39 cellular contexts compared by ENCODE assay signal in the genomic region with DNA sequence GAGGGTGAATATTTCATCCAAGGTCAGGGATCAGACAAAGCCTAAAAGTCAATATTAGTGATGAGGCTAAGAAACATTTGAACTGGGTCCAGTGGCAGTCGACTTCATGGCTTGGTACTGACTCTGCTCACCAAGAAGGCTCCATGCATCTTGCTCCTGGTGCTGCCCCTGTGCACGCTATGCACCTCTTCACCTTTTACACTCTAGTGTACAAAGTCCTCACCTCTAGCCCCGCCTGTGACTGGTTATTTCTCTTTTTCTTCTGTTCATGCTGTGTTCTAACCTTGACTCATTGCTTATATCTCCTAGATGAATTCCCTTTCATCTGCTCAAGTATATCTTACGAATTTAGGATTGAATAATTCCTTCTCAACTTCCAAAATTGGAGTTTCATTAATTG. TPM values are rescaled to one million over a fixed set of nuclear protein-coding genes. Genes with fewer than 3 reads are reported as not detected.
"Had no signal": no experiment of that assay in that cellular context is flagged by ENCODE, and none has a peak within 500 bp of the region (broad histone marks: within the 10 kb centered on the region; RNA-seq: fewer than 3 reads in every experiment).

No MANE protein-coding gene starts in this region.

- H3K4me3 Mint-ChIP-seq: activated B cell treated with CpG ODN at 0.5 μM for 24 hours; activated CD4-positive, alpha-beta memory T cell treated with anti-CD3 and anti-CD28 coated beads for 36 hours; activated CD4-positive, alpha-beta T cell treated with anti-CD3 and anti-CD28 coated beads, Interleukin-2, amount 10 ng/mL, durations not matched to agents 24 days and 14 days; activated CD8-positive, alpha-beta T cell treated with anti-CD3 and anti-CD28 coated beads for 36 hours; activated naive CD4-positive, alpha-beta T cell treated with anti-CD3 and anti-CD28 coated beads, Interleukin-2, amount 10 ng/mL, durations not matched to agents 7 days and 5 days; activated naive CD4-positive, alpha-beta T cell treated with anti-CD3 and anti-CD28 coated beads, Interleukin-2, amount 50 U/mL, for 24 hours; activated naive CD8-positive, alpha-beta T cell; activated naive CD8-positive, alpha-beta T cell treated with anti-CD3 and anti-CD28 coated beads, Interleukin-2, amount 10 ng/mL, durations not matched to agents 7 days and 5 days; activated naive CD8-positive, alpha-beta T cell treated with anti-CD3 and anti-CD28 coated beads, Interleukin-2, amount 50 U/mL, for 24 hours; activated T-cell treated with anti-CD3 and anti-CD28 coated beads, Interleukin-2, amount 50 U/mL, for 4 hours; activated T-cell treated with anti-CD3 and anti-CD28 coated beads, Interleukin-2, amount 50 U/mL, for 72 hours; activated T-helper 1 cell treated with anti-CD3 and anti-CD28 coated beads, Interleukin-12 subunit alpha, Interleukin-12 subunit beta, Interleukin-2, Interleukin-4 antibody, amounts not matched to agents 30 ng/mL and 10 ng/mL and 1 ng/mL, durations not matched to agents 14 hours and 24 hours and 36 hours; brain; central memory CD8-positive, alpha-beta T cell; T-helper 1 cell treated with Interleukin-12 subunit alpha and Interleukin-12 subunit beta and Interleukin-4 antibody, amounts not matched to agents 30 μg/mL and 1 μg/mL, for 36 hours; T-helper 2 cell treated with Interferon-gamma antibody and Interleukin-4, amounts not matched to agents 5 μg/mL and 100 μg/mL, for 36 hours had no signal

- H3K36me3 ChIP-seq: ascending aorta, cardiac muscle cell had no signal

- H3K36me3 Mint-ChIP-seq: activated CD4-positive, alpha-beta memory T cell treated with anti-CD3 and anti-CD28 coated beads for 36 hours; activated naive CD4-positive, alpha-beta T cell treated with anti-CD3 and anti-CD28 coated beads, Interleukin-2, amount 10 ng/mL, durations not matched to agents 7 days and 5 days; activated naive CD4-positive, alpha-beta T cell treated with anti-CD3 and anti-CD28 coated beads, Interleukin-2, amount 50 U/mL, for 24 hours; activated naive CD8-positive, alpha-beta T cell treated with anti-CD3 and anti-CD28 coated beads, Interleukin-2, amount 10 ng/mL, durations not matched to agents 7 days and 5 days; brain had no signal

- H3K4me3 ChIP-seq: ascending aorta, cardiac muscle cell had no signal

- H3K27me3 Mint-ChIP-seq: activated B cell treated with CpG ODN at 0.5 μM for 24 hours; activated CD4-positive, alpha-beta memory T cell treated with anti-CD3 and anti-CD28 coated beads for 36 hours; activated CD4-positive, alpha-beta T cell treated with anti-CD3 and anti-CD28 coated beads, Interleukin-2, amount 10 ng/mL, durations not matched to agents 24 days and 14 days; activated CD8-positive, alpha-beta T cell treated with anti-CD3 and anti-CD28 coated beads for 36 hours; activated naive CD4-positive, alpha-beta T cell treated with anti-CD3 and anti-CD28 coated beads, Interleukin-2, amount 10 ng/mL, durations not matched to agents 7 days and 5 days; activated naive CD4-positive, alpha-beta T cell treated with anti-CD3 and anti-CD28 coated beads, Interleukin-2, amount 50 U/mL, for 24 hours; activated naive CD8-positive, alpha-beta T cell; activated naive CD8-positive, alpha-beta T cell treated with anti-CD3 and anti-CD28 coated beads, Interleukin-2, amount 10 ng/mL, durations not matched to agents 7 days and 5 days; activated naive CD8-positive, alpha-beta T cell treated with anti-CD3 and anti-CD28 coated beads, Interleukin-2, amount 50 U/mL, for 24 hours; brain had no signal

- H3K9me3 ChIP-seq: ascending aorta had no signal

- ATAC-seq: activated CD8-positive, alpha-beta T cell treated with anti-CD3 and anti-CD28 coated beads for 36 hours; activated naive CD8-positive, alpha-beta T cell treated with anti-CD3 and anti-CD28 coated beads, Interleukin-2, amount 50 U/mL, for 24 hours; activated T-cell treated with anti-CD3 and anti-CD28 coated beads, Interleukin-2, amount 50 U/mL, for 4 hours; activated T-cell treated with anti-CD3 and anti-CD28 coated beads, Interleukin-2, amount 50 U/mL, for 72 hours had no signal

- H3K9me3 Mint-ChIP-seq: activated B cell treated with CpG ODN at 0.5 μM for 24 hours; activated CD4-positive, alpha-beta memory T cell treated with anti-CD3 and anti-CD28 coated beads for 36 hours; activated CD4-positive, alpha-beta T cell treated with anti-CD3 and anti-CD28 coated beads, Interleukin-2, amount 10 ng/mL, durations not matched to agents 24 days and 14 days; activated CD8-positive, alpha-beta T cell treated with anti-CD3 and anti-CD28 coated beads for 36 hours; activated naive CD4-positive, alpha-beta T cell treated with anti-CD3 and anti-CD28 coated beads, Interleukin-2, amount 10 ng/mL, durations not matched to agents 7 days and 5 days; activated naive CD4-positive, alpha-beta T cell treated with anti-CD3 and anti-CD28 coated beads, Interleukin-2, amount 50 U/mL, for 24 hours; activated naive CD8-positive, alpha-beta T cell treated with anti-CD3 and anti-CD28 coated beads, Interleukin-2, amount 10 ng/mL, durations not matched to agents 7 days and 5 days; activated naive CD8-positive, alpha-beta T cell treated with anti-CD3 and anti-CD28 coated beads, Interleukin-2, amount 50 U/mL, for 24 hours; activated T-cell treated with anti-CD3 and anti-CD28 coated beads, Interleukin-2, amount 50 U/mL, for 4 hours; activated T-helper 1 cell treated with anti-CD3 and anti-CD28 coated beads, Interleukin-12 subunit alpha, Interleukin-12 subunit beta, Interleukin-2, Interleukin-4 antibody, amounts not matched to agents 30 ng/mL and 10 ng/mL and 1 ng/mL, durations not matched to agents 14 hours and 24 hours and 36 hours; activated T-helper 2 cell treated with anti-CD3 and anti-CD28 coated beads, Interferon-gamma antibody, Interleukin-2, Interleukin-4, amounts not matched to agents 10 μg/mL and 5 μg/mL and 100 μg/mL, durations not matched to agents 14 hours and 24 hours and 36 hours; brain; central memory CD8-positive, alpha-beta T cell; T-helper 1 cell treated with Interleukin-12 subunit alpha and Interleukin-12 subunit beta and Interleukin-4 antibody, amounts not matched to agents 30 μg/mL and 1 μg/mL, for 36 hours; T-helper 2 cell treated with Interferon-gamma antibody and Interleukin-4, amounts not matched to agents 5 μg/mL and 100 μg/mL, for 36 hours had no signal

- DNase-seq: activated B cell treated with CpG ODN at 0.5 μM for 24 hours; activated CD4-positive, alpha-beta memory T cell treated with anti-CD3 and anti-CD28 coated beads for 36 hours; activated CD4-positive, alpha-beta T cell treated with anti-CD3 and anti-CD28 coated beads for 4 hours; activated CD4-positive, alpha-beta T cell treated with anti-CD3 and anti-CD28 coated beads, Interleukin-2, amount 10 ng/mL, durations not matched to agents 24 days and 14 days; activated CD4-positive, alpha-beta T cell treated with anti-CD3 and anti-CD28 coated beads, Interleukin-2, amount 50 U/mL, for 1 hour; activated CD4-positive, alpha-beta T cell treated with anti-CD3 and anti-CD28 coated beads, Interleukin-2, amount 50 U/mL, for 4 hours; activated CD4-positive, CD25-positive, alpha-beta regulatory T cell treated with anti-CD3 and anti-CD28 coated beads, Interleukin-2, amount 50 U/mL, for 72 hours; activated CD8-positive, alpha-beta memory T cell treated with anti-CD3 and anti-CD28 coated beads, Interleukin-2, amount 50 U/mL, for 4 hours; activated CD8-positive, alpha-beta T cell treated with anti-CD3 and anti-CD28 coated beads for 36 hours; activated effector memory CD4-positive, alpha-beta T cell treated with Interleukin-2 at 50 U/mL for 16 hours; activated gamma-delta T cell; activated naive CD4-positive, alpha-beta T cell treated with anti-CD3 and anti-CD28 coated beads, Interleukin-2, amount 10 ng/mL, durations not matched to agents 7 days and 5 days; activated naive CD4-positive, alpha-beta T cell treated with Interleukin-2 at 50 U/mL for 16 hours; activated naive CD8-positive, alpha-beta T cell treated with anti-CD3 and anti-CD28 coated beads, Interleukin-2, amount 10 ng/mL, durations not matched to agents 7 days and 5 days; activated naive CD8-positive, alpha-beta T cell treated with anti-CD3 and anti-CD28 coated beads, Interleukin-2, amount 50 U/mL, for 24 hours; activated T-cell treated with anti-CD3 and anti-CD28 coated beads for 4 hours; activated T-cell treated with anti-CD3 and anti-CD28 coated beads, Interleukin-2, amount 50 U/mL, for 1 hour; activated T-cell treated with anti-CD3 and anti-CD28 coated beads, Interleukin-2, amount 50 U/mL, for 4 hours; activated T-cell treated with anti-CD3 and anti-CD28 coated beads, Interleukin-2, amount 50 U/mL, for 72 hours; amygdala; anterior cingulate cortex; caudate nucleus; cerebellar nuclear complex; T-helper 2 cell; T-helper 9 cell had no signal

- H3K27ac Mint-ChIP-seq: activated B cell treated with CpG ODN at 0.5 μM for 24 hours; activated CD4-positive, alpha-beta memory T cell treated with anti-CD3 and anti-CD28 coated beads for 36 hours; activated CD4-positive, alpha-beta T cell treated with anti-CD3 and anti-CD28 coated beads, Interleukin-2, amount 10 ng/mL, durations not matched to agents 24 days and 14 days; activated CD8-positive, alpha-beta T cell treated with anti-CD3 and anti-CD28 coated beads for 36 hours; activated naive CD4-positive, alpha-beta T cell treated with anti-CD3 and anti-CD28 coated beads, Interleukin-2, amount 10 ng/mL, durations not matched to agents 7 days and 5 days; activated naive CD4-positive, alpha-beta T cell treated with anti-CD3 and anti-CD28 coated beads, Interleukin-2, amount 50 U/mL, for 24 hours; activated naive CD8-positive, alpha-beta T cell; activated naive CD8-positive, alpha-beta T cell treated with anti-CD3 and anti-CD28 coated beads, Interleukin-2, amount 10 ng/mL, durations not matched to agents 7 days and 5 days; activated naive CD8-positive, alpha-beta T cell treated with anti-CD3 and anti-CD28 coated beads, Interleukin-2, amount 50 U/mL, for 24 hours; activated T-cell treated with anti-CD3 and anti-CD28 coated beads, Interleukin-2, amount 50 U/mL, for 72 hours; activated T-helper 1 cell treated with anti-CD3 and anti-CD28 coated beads, Interleukin-12 subunit alpha, Interleukin-12 subunit beta, Interleukin-2, Interleukin-4 antibody, amounts not matched to agents 30 ng/mL and 10 ng/mL and 1 ng/mL, durations not matched to agents 14 hours and 24 hours and 36 hours; activated T-helper 2 cell treated with anti-CD3 and anti-CD28 coated beads, Interferon-gamma antibody, Interleukin-2, Interleukin-4, amounts not matched to agents 10 μg/mL and 5 μg/mL and 100 μg/mL, durations not matched to agents 14 hours and 24 hours and 36 hours; brain; T-helper 1 cell treated with Interleukin-12 subunit alpha and Interleukin-12 subunit beta and Interleukin-4 antibody, amounts not matched to agents 30 μg/mL and 1 μg/mL, for 36 hours; T-helper 2 cell treated with Interferon-gamma antibody and Interleukin-4, amounts not matched to agents 5 μg/mL and 100 μg/mL, for 36 hours had no signal

- H3K4me1 Mint-ChIP-seq: activated B cell treated with CpG ODN at 0.5 μM for 24 hours; activated CD4-positive, alpha-beta T cell treated with anti-CD3 and anti-CD28 coated beads, Interleukin-2, amount 10 ng/mL, durations not matched to agents 24 days and 14 days; activated naive CD4-positive, alpha-beta T cell treated with anti-CD3 and anti-CD28 coated beads, Interleukin-2, amount 10 ng/mL, durations not matched to agents 7 days and 5 days; activated naive CD4-positive, alpha-beta T cell treated with anti-CD3 and anti-CD28 coated beads, Interleukin-2, amount 50 U/mL, for 24 hours; activated naive CD8-positive, alpha-beta T cell treated with anti-CD3 and anti-CD28 coated beads, Interleukin-2, amount 10 ng/mL, durations not matched to agents 7 days and 5 days; activated naive CD8-positive, alpha-beta T cell treated with anti-CD3 and anti-CD28 coated beads, Interleukin-2, amount 50 U/mL, for 24 hours; brain; central memory CD8-positive, alpha-beta T cell had no signal

- H3K27me3 ChIP-seq: ascending aorta, cardiac muscle cell had no signal

- H3K4me1 ChIP-seq: ascending aorta had no signal

- H3K27ac ChIP-seq: ascending aorta, cardiac muscle cell, VCaP had no signal

- FAIRE-seq: bronchial epithelial cell, TTC549 had no signal

RNA-seq across cellular contexts. Expression of a gene that starts 52.4 kb away (rescaled TPM):
- total RNA-seq: activated B cell treated with CpG ODN at 0.5 μM for 24 hours; activated CD4-positive, alpha-beta memory T cell treated with anti-CD3 and anti-CD28 coated beads for 36 hours; activated CD4-positive, alpha-beta T cell treated with anti-CD3 and anti-CD28 coated beads, Interleukin-2, amount 10 ng/mL, durations not matched to agents 24 days and 14 days; activated CD8-positive, alpha-beta memory T cell treated with anti-CD3 and anti-CD28 coated beads for 36 hours; activated CD8-positive, alpha-beta T cell treated with anti-CD3 and anti-CD28 coated beads for 36 hours; activated naive CD8-positive, alpha-beta T cell treated with anti-CD3 and anti-CD28 coated beads, Interleukin-2, amount 10 ng/mL, durations not matched to agents 7 days and 5 days; activated T-cell treated with anti-CD3 and anti-CD28 coated beads, Interleukin-2, amount 50 U/mL, for 72 hours; activated T-helper 1 cell treated with anti-CD3 and anti-CD28 coated beads, Interleukin-12 subunit alpha, Interleukin-12 subunit beta, Interleukin-2, Interleukin-4 antibody, amounts not matched to agents 30 ng/mL and 10 ng/mL and 1 ng/mL, durations not matched to agents 14 hours and 24 hours and 36 hours; activated T-helper 2 cell treated with anti-CD3 and anti-CD28 coated beads, Interferon-gamma antibody, Interleukin-2, Interleukin-4, amounts not matched to agents 10 μg/mL and 5 μg/mL and 100 μg/mL, durations not matched to agents 14 hours and 24 hours and 36 hours; bronchial epithelial cell had no signal
